1 cellular context compared by ENCODE assay signal in genomic region chr20:45934046-45934586, GRCh38.
TF ChIP-seq lines count a peak whose summit lies in the region.

No MANE protein-coding gene starts in this region.

TF ChIP-seq in HepG2, 621 proteins besides CTCF, POLR2A, EP300 and RAD21 (continued from another document and continues in another):
- TF ChIP-seq LRRFIP1 (CRISPR knock-in tag; conservative IDR thresholded peaks at IDR 0.05) (no peak), JUND (CRISPR knock-in tag; IDR thresholded peaks at IDR 0.05) (no peak), ZNF609 (CRISPR knock-in tag; IDR thresholded peaks at IDR 0.05; ENCODE audit: borderline replicate concordance) (peak; percentile 31; the same call in 1 of the 2 replicates), CC2D1A (CRISPR knock-in tag; IDR thresholded peaks at IDR 0.05) (peak; percentile 74; the same call in 1 of the 2 replicates), ZNF501 (CRISPR knock-in tag; IDR thresholded peaks at IDR 0.05) (peak; percentile 85; the same call in 1 of the 2 replicates), SMYD3 (CRISPR knock-in tag; IDR thresholded peaks at IDR 0.05) (0 out of 2 replicates have a peak, but pooled peaks have one; percentile 78), ZBTB7B (CRISPR knock-in tag; IDR thresholded peaks at IDR 0.05) (peak; percentile 65), ZBTB43 (CRISPR knock-in tag; conservative IDR thresholded peaks at IDR 0.05) (no peak), ZNF503 (CRISPR knock-in tag; IDR thresholded peaks at IDR 0.05) (peak; percentile 86), KDM6A (CRISPR knock-in tag; IDR thresholded peaks at IDR 0.05; ENCODE audit: low read depth) (no peak), ZNF468 (CRISPR knock-in tag; IDR thresholded peaks at IDR 0.05) (peak; percentile 91), ZNF326 (CRISPR knock-in tag; IDR thresholded peaks at IDR 0.05; ENCODE audit: borderline replicate concordance) (peak; percentile 25; the same call in 1 of the 2 replicates), ZEB1 (IDR thresholded peaks at IDR 0.05; ENCODE audit: insufficient replicate concordance, low read depth) (peak; percentile 35), ZNF543 (CRISPR knock-in tag; IDR thresholded peaks at IDR 0.05) (peak; percentile 91), SRSF1 (optimal IDR thresholded peaks at IDR 0.05; ENCODE audit: low read depth, low read length) (no peak), TEAD2 (CRISPR knock-in tag; IDR thresholded peaks at IDR 0.05) (no peak), HOMEZ (CRISPR knock-in tag; IDR thresholded peaks at IDR 0.05; ENCODE audit: low read depth) (peak; percentile 71; the same call in 1 of the 2 replicates), ZBTB7A (CRISPR knock-in tag; IDR thresholded peaks at IDR 0.05) (peak; percentile 96), ARNTL (CRISPR knock-in tag; IDR thresholded peaks at IDR 0.05) (0 out of 2 replicates have a peak, but pooled peaks have one; percentile 39), MEIS1 (CRISPR knock-in tag; IDR thresholded peaks at IDR 0.05; ENCODE audit: borderline replicate concordance) (peak; percentile 96; the same call in 1 of the 2 replicates), ESRRA (CRISPR knock-in tag; IDR thresholded peaks at IDR 0.05; ENCODE audit: low read depth) (peak; percentile 83), ZFP36L1 (CRISPR knock-in tag; IDR thresholded peaks at IDR 0.05) (peak; percentile 85; the same call in 1 of the 2 replicates), ZNF749 (CRISPR knock-in tag; IDR thresholded peaks at IDR 0.05; ENCODE audit: borderline replicate concordance) (peak; percentile 17; the same call in 1 of the 2 replicates), CCDC6 (CRISPR knock-in tag; IDR thresholded peaks at IDR 0.05) (peak; percentile 33; the same call in 1 of the 2 replicates), SNAI1 (CRISPR knock-in tag; IDR thresholded peaks at IDR 0.05; ENCODE audit: borderline replicate concordance) (0 out of 2 replicates have a peak, but pooled peaks have one; percentile 60), ZNF570 (CRISPR knock-in tag; IDR thresholded peaks at IDR 0.05; ENCODE audit: borderline replicate concordance) (peak; percentile 81; the same call in 1 of the 2 replicates), XBP1 (CRISPR knock-in tag; IDR thresholded peaks at IDR 0.05) (0 out of 2 replicates have a peak, but pooled peaks have one; percentile 21), IRF1 (CRISPR knock-in tag; IDR thresholded peaks at IDR 0.05; ENCODE audit: low read depth) (0 out of 2 replicates have a peak, but pooled peaks have one; percentile 25), NAIF1 (CRISPR knock-in tag; IDR thresholded peaks at IDR 0.05; ENCODE audit: borderline replicate concordance) (peak; percentile 89), ZNF510 (CRISPR knock-in tag; IDR thresholded peaks at IDR 0.05; ENCODE audit: low read depth) (peak; percentile 85; the same call in 1 of the 2 replicates), ZNF33B (CRISPR knock-in tag; IDR thresholded peaks at IDR 0.05) (peak; percentile 84; the same call in 1 of the 2 replicates), SCMH1 (CRISPR knock-in tag; IDR thresholded peaks at IDR 0.05; ENCODE audit: borderline replicate concordance) (no peak), ATF3 (CRISPR knock-in tag; IDR thresholded peaks at IDR 0.05) (no peak), SOX6 (IDR thresholded peaks at IDR 0.05) (no peak), SOX6 (CRISPR knock-in tag; IDR thresholded peaks at IDR 0.05) (peak; percentile 66; the same call in 1 of the 2 replicates), ZNF367 (CRISPR knock-in tag; IDR thresholded peaks at IDR 0.05; ENCODE audit: borderline replicate concordance) (0 out of 2 replicates have a peak, but pooled peaks have one; percentile 27), ZSCAN29 (CRISPR knock-in tag; conservative IDR thresholded peaks at IDR 0.05) (peak; percentile 89), HDAC2 (CRISPR knock-in tag; IDR thresholded peaks at IDR 0.05) (peak; percentile 36; the same call in 1 of the 2 replicates), THYN1 (CRISPR knock-in tag; IDR thresholded peaks at IDR 0.05; ENCODE audit: borderline replicate concordance, low read depth) (peak; percentile 96; the same call in 1 of the 2 replicates), MXD1 (CRISPR knock-in tag; IDR thresholded peaks at IDR 0.05) (0 out of 2 replicates have a peak, but pooled peaks have one; percentile 94), ZNF850 (CRISPR knock-in tag; conservative IDR thresholded peaks at IDR 0.05) (peak; percentile 80), DDIT3 (CRISPR knock-in tag; IDR thresholded peaks at IDR 0.05) (no peak), DR1 (CRISPR knock-in tag; IDR thresholded peaks at IDR 0.05) (0 out of 2 replicates have a peak, but pooled peaks have one; percentile 2), ZNF883 (CRISPR knock-in tag; IDR thresholded peaks at IDR 0.05; ENCODE audit: not compliant biosample characterization) (peak; percentile 97), PBX2 (CRISPR knock-in tag; IDR thresholded peaks at IDR 0.05) (no peak), ZNF709 (CRISPR knock-in tag; IDR thresholded peaks at IDR 0.05) (no peak), DMTF1 (CRISPR knock-in tag; IDR thresholded peaks at IDR 0.05) (peak; percentile 93; the same call in 1 of the 2 replicates)
